ENCODE assay signal across 8 cellular contexts in the genomic region with DNA sequence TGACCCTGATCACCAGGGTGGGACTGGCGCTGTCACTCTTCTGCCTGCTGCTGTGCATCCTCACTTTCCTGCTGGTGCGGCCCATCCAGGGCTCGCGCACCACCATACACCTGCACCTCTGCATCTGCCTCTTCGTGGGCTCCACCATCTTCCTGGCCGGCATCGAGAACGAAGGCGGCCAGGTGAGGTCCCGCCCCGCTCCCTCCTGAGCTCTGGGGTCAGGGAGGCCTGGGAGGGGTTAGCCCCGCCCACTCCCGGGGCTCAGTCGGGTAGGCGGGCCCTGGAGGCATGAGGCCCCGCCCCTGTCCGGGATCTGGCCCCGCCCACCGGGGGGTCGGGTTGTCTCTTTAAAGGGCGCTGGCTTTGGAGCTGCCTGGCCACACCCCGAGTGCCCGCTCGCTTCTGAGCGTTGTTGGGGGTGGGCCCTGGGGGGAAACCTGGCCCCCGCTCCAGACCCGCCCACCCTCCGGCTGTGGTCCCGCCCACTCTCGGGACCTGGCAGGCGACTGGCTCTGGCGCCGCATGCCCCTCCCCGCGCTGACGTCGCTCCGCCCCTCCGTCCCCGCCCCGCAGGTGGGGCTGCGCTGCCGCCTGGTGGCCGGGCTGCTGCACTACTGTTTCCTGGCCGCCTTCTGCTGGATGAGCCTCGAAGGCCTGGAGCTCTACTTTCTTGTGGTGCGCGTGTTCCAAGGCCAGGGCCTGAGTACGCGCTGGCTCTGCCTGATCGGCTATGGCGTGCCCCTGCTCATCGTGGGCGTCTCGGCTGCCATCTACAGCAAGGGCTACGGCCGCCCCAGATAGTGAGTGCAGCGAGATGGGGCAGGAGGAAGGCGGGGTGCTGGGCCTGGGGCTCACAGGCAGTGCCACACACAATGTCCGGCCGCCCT. TPM values are rescaled to one million over a fixed set of nuclear protein-coding genes. Genes with fewer than 3 reads are reported as not detected.
A peak's percentile ranks its signal among the peaks of the same experiment; 100 is the strongest.
DNase-seq lines count a peak whose midpoint lies in the region; ATAC-seq, FAIRE-seq and TF ChIP-seq lines count a peak whose summit lies in the region.

No MANE protein-coding gene starts in this region.

- peak overlapping the region in 1 of 2 experiments; percentile 56; a peak in 1 of 6 replicates for H3K27ac ChIP-seq in A549
- H3K27ac ChIP-seq in lung (ENCODE audit: low read depth in 1 of 2, low read length in 1 of 2) = peak overlapping the region in 1 of 2 donors; percentile 37

- peak overlapping the region; percentile 77 for H3K27ac Mint-ChIP-seq in activated CD8-positive, alpha-beta T cell treated with anti-CD3 and anti-CD28 coated beads, Interleukin-2, amount 10 ng/mL, durations not matched to agents 7 days and 5 days

- peaks cover 81% of the 10 kb centered on the region for H3K36me3 Mint-ChIP-seq in activated CD8-positive, alpha-beta T cell treated with anti-CD3 and anti-CD28 coated beads, Interleukin-2, amount 10 ng/mL, durations not matched to agents 7 days and 5 days (ENCODE audit: low read depth)

- FAIRE-seq in A549 (lab: Jason Lieb, UNC) = no peak

- H3K27me3 ChIP-seq in lung (ENCODE audit: control insufficient read depth, insufficient read depth) = no peaks in the 10 kb centered on the region

- peak; percentile 64 to 70 for TF ChIP-seq RAD21 in A549 (conservative IDR thresholded peaks at IDR 0.05 in 1 of 2, IDR thresholded peaks at IDR 0.05 in 1 of 2)

- no peaks in the 10 kb centered on the region for H3K4me1 ChIP-seq in A549
- H3K4me1 ChIP-seq in lung (ENCODE audit: control insufficient read depth in 2 of 2, insufficient read depth in 2 of 2, low read length in 2 of 2) = peaks cover 0 to 8% of the 10 kb centered on the region in 2 donors

- peak; percentile 47 to 75 for ATAC-seq in A549
- peak; percentile 47 for ATAC-seq in GM18858 (IDR thresholded peaks at IDR 0.05; ENCODE audit: unreplicated experiment)
- peak; percentile 75 for ATAC-seq in HG03280 (IDR thresholded peaks at IDR 0.05; ENCODE audit: unreplicated experiment)
- ATAC-seq in activated CD8-positive, alpha-beta T cell treated with anti-CD3 and anti-CD28 coated beads, Interleukin-2, amount 10 ng/mL, durations not matched to agents 7 days and 5 days = peak; percentile 54
- ATAC-seq in lung (ENCODE audit: insufficient read depth, low FRiP score) = peak; percentile 83

- H3K4me1 Mint-ChIP-seq in activated CD8-positive, alpha-beta T cell treated with anti-CD3 and anti-CD28 coated beads, Interleukin-2, amount 10 ng/mL, durations not matched to agents 7 days and 5 days (ENCODE audit: low read depth) = peaks cover 30% of the 10 kb centered on the region

- no peak for TF ChIP-seq EP300 in A549 (IDR thresholded peaks at IDR 0.05)

- peak; percentile 60 for TF ChIP-seq CTCF in A549 (IDR thresholded peaks at IDR 0.05)
- peak; percentile 70 for TF ChIP-seq CTCF in lung (IDR thresholded peaks at IDR 0.05; ENCODE audit: control extremely low read depth, extremely low read depth)

- 72% methylated on average over 23 of the region's 61 CpGs for WGBS in A549 (ENCODE audit: missing lambda C conversion rate)
- WGBS in lung, 2 donors = 31 to 35% methylated on average over 50 to 61 of the region's 61 CpGs

- H3K9me3 ChIP-seq in A549 (no peaks in the 10 kb centered on the region), lung (ENCODE audit: control insufficient read depth in 2 of 2, insufficient read depth in 1 of 2, low read length in 1 of 2) (peaks cover 0 to 2% of the 10 kb centered on the region in 2 donors)

- H3K27me3 Mint-ChIP-seq in activated CD8-positive, alpha-beta T cell treated with anti-CD3 and anti-CD28 coated beads, Interleukin-2, amount 10 ng/mL, durations not matched to agents 7 days and 5 days (ENCODE audit: low read depth) = no peaks in the 10 kb centered on the region

- no peaks in the 10 kb centered on the region for H3K9me3 Mint-ChIP-seq in activated CD8-positive, alpha-beta T cell treated with anti-CD3 and anti-CD28 coated beads, Interleukin-2, amount 10 ng/mL, durations not matched to agents 7 days and 5 days (ENCODE audit: insufficient read depth)

- no peak for TF ChIP-seq POLR2A in A549 (IDR thresholded peaks at IDR 0.05; ENCODE audit: low read length)

- peak; percentile 71 to 88 for DNase-seq in A549 (ENCODE audit: low read depth in 1 of 2, low spot score in 1 of 2)
- peak; percentile 99 for DNase-seq in NCI-H82 (lab: John Stamatoyannopoulos, UW)
- peak; percentile 91 for DNase-seq in activated CD8-positive, alpha-beta T cell treated with anti-CD3 and anti-CD28 coated beads, Interleukin-2, amount 10 ng/mL, durations not matched to agents 7 days and 5 days
- peak; percentile 81 for DNase-seq in effector CD4-positive, alpha-beta T cell
- DNase-seq in lung (ENCODE audit: low spot score) = peak; percentile 89
- peak; percentile 85 to 91 (median 86) for DNase-seq in stimulated activated CD4-positive, alpha-beta T cell treated with anti-CD3 and anti-CD28 coated beads, TNF-alpha, amount 100 ng/mL, for 48 hours (ENCODE audit: low read depth in 3 of 3)

- POLR2A ChIA-PET in A549 (lab: Yijun Ruan, JAX) = no interaction called here
- POLR2A ChIA-PET in activated CD8-positive, alpha-beta T cell treated with anti-CD3 and anti-CD28 coated beads, Interleukin-2, amount 10 ng/mL, durations not matched to agents 7 days and 5 days (lab: Charles Lee) = interaction anchor here (0.6 to 5.1 kb wide), 15 partner anchors 9 to 1937 kb away, joined by 3 to 49 read pairs (median 5); a partner anchor contains a TSS

- peaks cover 30 to 76% of the 10 kb centered on the region in 2 donors for H3K36me3 ChIP-seq in lung (ENCODE audit: control insufficient read depth in 2 of 2, insufficient read depth in 2 of 2, low read length in 2 of 2)

- no peak overlapping the region for H3K4me3 Mint-ChIP-seq in activated CD8-positive, alpha-beta T cell treated with anti-CD3 and anti-CD28 coated beads, Interleukin-2, amount 10 ng/mL, durations not matched to agents 7 days and 5 days

- H3K4me3 ChIP-seq in A549 = no peak overlapping the region
- H3K4me3 ChIP-seq in lung = no peak overlapping the region

- H3K4me2 ChIP-seq in A549 = no peak overlapping the region

- CTCF ChIA-PET in A549 (lab: Yijun Ruan, JAX) = interaction anchor here (0.5 to 3.9 kb wide), 26 partner anchors 10 to 321 kb away, joined by 3 to 22 read pairs (median 4); a partner anchor contains a TSS
- CTCF ChIA-PET in activated CD8-positive, alpha-beta T cell treated with anti-CD3 and anti-CD28 coated beads, Interleukin-2, amount 10 ng/mL, durations not matched to agents 7 days and 5 days (lab: Charles Lee) = interaction anchor here (0.7 to 9.9 kb wide), 24 partner anchors 9 to 270 kb away, joined by 3 to 123 read pairs (median 5); a partner anchor contains a TSS

TF ChIP-seq in A549, 52 proteins besides CTCF, POLR2A, EP300 and RAD21 (continues in another document):
- TF ChIP-seq ESRRA (IDR thresholded peaks at IDR 0.05; ENCODE audit: borderline replicate concordance, low read length) = no peak
- TF ChIP-seq EHF (CRISPR knock-in tag; IDR thresholded peaks at IDR 0.05) = no peak
- TF ChIP-seq SMC3 (IDR thresholded peaks at IDR 0.05) = peak; percentile 68
- TF ChIP-seq, protein P1, sequence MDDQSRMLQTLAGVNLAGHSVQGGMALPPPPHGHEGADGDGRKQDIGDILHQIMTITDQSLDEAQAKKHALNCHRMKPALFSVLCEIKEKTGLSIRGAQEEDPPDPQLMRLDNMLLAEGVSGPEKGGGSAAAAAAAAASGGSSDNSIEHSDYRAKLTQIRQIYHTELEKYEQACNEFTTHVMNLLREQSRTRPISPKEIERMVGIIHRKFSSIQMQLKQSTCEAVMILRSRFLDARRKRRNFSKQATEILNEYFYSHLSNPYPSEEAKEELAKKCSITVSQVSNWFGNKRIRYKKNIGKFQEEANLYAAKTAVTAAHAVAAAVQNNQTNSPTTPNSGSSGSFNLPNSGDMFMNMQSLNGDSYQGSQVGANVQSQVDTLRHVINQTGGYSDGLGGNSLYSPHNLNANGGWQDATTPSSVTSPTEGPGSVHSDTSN (IDR thresholded peaks at IDR 0.05) = no peak; the same call in 1 of the 2 replicates
- TF ChIP-seq EHMT2 (IDR thresholded peaks at IDR 0.05; ENCODE audit: low read depth) = no peak

RNA-seq across cellular contexts. Expression of a gene that starts 13.1 kb away (rescaled TPM):
- polyA plus RNA-seq in A549 (2011; rRNA removed) (57.9 and 59.0 TPM in 2 replicates), A549 (2017; fragmentation: RNase III; extraction: RNeasy Plus Mini Kit Qiagen cat#74134 plus additional on column Dnase treatment) (110 to 118 TPM (median 112 TPM) in 3 replicates), lung (100 to 1,000 TPM; 111 to 156 TPM)
- polyA plus RNA-seq in A549 (2012; cell fraction: cytosol; rRNA removed) = 172 and 176 TPM in 2 replicates
- polyA plus RNA-seq in A549 (2012; cell fraction: nucleus; rRNA removed) = 636 and 678 TPM in 2 replicates
- 58.9 and 69.4 TPM in 2 replicates for polyA minus RNA-seq in A549 (2011; rRNA and poly(A)+ RNA removed)
- total RNA-seq in activated CD8-positive, alpha-beta T cell treated with anti-CD3 and anti-CD28 coated beads, Interleukin-2, amount 10 ng/mL, durations not matched to agents 7 days and 5 days = 100 to 1,000 TPM; 309 to 313 TPM
- total RNA-seq in lung = 10 to 100 TPM; 46.2 to 84.6 TPM

RNA-seq across cellular contexts. Expression of a gene that starts 24.8 kb away (rescaled TPM):
- polyA plus RNA-seq in A549 (2011; rRNA removed) (16.9 and 19.8 TPM in 2 replicates), A549 (2017; fragmentation: RNase III; extraction: RNeasy Plus Mini Kit Qiagen cat#74134 plus additional on column Dnase treatment) (32.8 to 34.1 TPM (median 33.1 TPM) in 3 replicates), lung (100 to 1,000 TPM in 1 of 2 donors, 10 to 100 TPM in 1; 39.8 to 143 TPM)
- 17.8 and 21.7 TPM in 2 replicates for polyA plus RNA-seq in A549 (2012; cell fraction: cytosol; rRNA removed)
- 86.3 and 101 TPM in 2 replicates for polyA plus RNA-seq in A549 (2012; cell fraction: nucleus; rRNA removed)
- 20.7 and 24.9 TPM in 2 replicates for polyA minus RNA-seq in A549 (2011; rRNA and poly(A)+ RNA removed)
- total RNA-seq in activated CD8-positive, alpha-beta T cell treated with anti-CD3 and anti-CD28 coated beads, Interleukin-2, amount 10 ng/mL, durations not matched to agents 7 days and 5 days = 100 to 1,000 TPM; 290 to 302 TPM
- total RNA-seq in lung = 100 to 1,000 TPM in 1 of 2 donors, 10 to 100 TPM in 1; 35.4 to 250 TPM

RNA-seq across cellular contexts. Expression of a gene that starts 27.1 kb away (rescaled TPM):
- polyA plus RNA-seq in A549 (2011; rRNA removed) (26.5 and 33.4 TPM in 2 replicates), A549 (2017; fragmentation: RNase III; extraction: RNeasy Plus Mini Kit Qiagen cat#74134 plus additional on column Dnase treatment) (37.3 to 45.8 TPM (median 41.7 TPM) in 3 replicates), lung (100 to 1,000 TPM; 108 to 133 TPM)
- 52.0 and 53.8 TPM in 2 replicates for polyA plus RNA-seq in A549 (2012; cell fraction: cytosol; rRNA removed)
- 57.1 and 61.2 TPM in 2 replicates for polyA plus RNA-seq in A549 (2012; cell fraction: nucleus; rRNA removed)
- 82.9 and 96.8 TPM in 2 replicates for polyA minus RNA-seq in A549 (2011; rRNA and poly(A)+ RNA removed)
- total RNA-seq in activated CD8-positive, alpha-beta T cell treated with anti-CD3 and anti-CD28 coated beads, Interleukin-2, amount 10 ng/mL, durations not matched to agents 7 days and 5 days = 100 to 1,000 TPM; 244 to 263 TPM
- total RNA-seq in lung = 100 to 1,000 TPM in 1 of 2 donors, 10 to 100 TPM in 1; 84.3 to 197 TPM
